Comparison of ENCODE assay signal across 22 cellular contexts in the genomic region with DNA sequence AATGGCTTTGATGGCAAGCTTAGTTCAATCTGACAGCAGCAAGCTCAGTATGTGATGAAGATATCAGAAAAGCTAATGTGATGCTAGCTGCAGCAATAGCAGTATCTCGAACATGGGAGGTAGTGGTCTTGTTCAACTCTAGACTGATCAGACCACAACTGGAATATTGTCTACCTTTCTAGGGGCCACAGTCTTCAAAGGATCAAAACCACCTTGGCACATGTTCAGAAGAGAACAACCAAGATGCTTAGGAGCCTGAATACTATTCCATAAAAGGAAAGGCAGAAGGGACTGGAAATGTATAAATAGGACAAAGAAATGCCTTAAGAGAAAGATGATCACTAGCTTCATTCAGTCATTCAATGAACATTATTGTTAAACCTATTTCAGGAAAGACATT. TPM values are rescaled to one million over a fixed set of nuclear protein-coding genes. Genes with fewer than 3 reads are reported as not detected.
DNase-seq lines count a peak whose midpoint lies in the region; TF ChIP-seq lines count a peak whose summit lies in the region.
"Had no signal": no experiment of that assay in that cellular context is flagged by ENCODE, and none has a peak within 500 bp of the region (broad histone marks: within the 10 kb centered on the region; RNA-seq: fewer than 3 reads in every experiment).

No MANE protein-coding gene starts in this region.

- peak overlapping the region; percentile 19 for H3K27ac ChIP-seq in stomach smooth muscle (ENCODE audit: low read length)
- no peak overlapping the region for H3K27ac ChIP-seq in PC-9
- H3K27ac ChIP-seq: BLaER1, cardiac muscle cell, pancreas, SJCRH30 had no signal

- POLR2A ChIA-PET in PC-9 (lab: Charles Lee; ENCODE audit: unreplicated experiment): interaction anchor here (0.7 kb wide), 1 partner anchor 266 kb away, joined by 3 read pairs; no protein-coding TSS in a partner anchor

- H3K9me3 ChIP-seq in stomach smooth muscle (ENCODE audit: control insufficient read depth in 2 of 2, low read length in 2 of 2): no peaks in the 10 kb centered on the region
- H3K9me3 ChIP-seq in PC-9 (ENCODE audit: insufficient read depth, low read depth): no peaks in the 10 kb centered on the region
- H3K9me3 ChIP-seq: BLaER1, HAP-1, heart left ventricle, pancreas, SJCRH30 had no signal

- no peaks in the 10 kb centered on the region for H3F3A ChIP-seq in PC-9 (ENCODE audit: insufficient read depth, low read depth)

- no peaks in the 10 kb centered on the region for H4K20me1 ChIP-seq in PC-9 (ENCODE audit: insufficient read depth)
- H4K20me1 ChIP-seq: BLaER1 had no signal

- intact Hi-C loops in PC-9 (cut with micrococcal nuclease; ENCODE audit: unreplicated experiment): no loop called here

- H3K79me2 ChIP-seq in PC-9 (ENCODE audit: low read depth): no peaks in the 10 kb centered on the region

- no peaks in the 10 kb centered on the region for H3K9me2 ChIP-seq in PC-9 (ENCODE audit: insufficient read depth)

- H3K4me2 ChIP-seq in PC-9: no peak overlapping the region
- H3K4me2 ChIP-seq: BLaER1 had no signal

- in situ Hi-C loops in G401 (cut with HindIII; ENCODE audit: low sequenced_read_pairs): no loop called here

- H3K4me1 ChIP-seq in stomach smooth muscle (ENCODE audit: control insufficient read depth, insufficient read depth, low read length): no peaks in the 10 kb centered on the region
- H3K4me1 ChIP-seq in PC-9 (replicated peaks; ENCODE audit: insufficient read depth): no peaks in the 10 kb centered on the region
- H3K4me1 ChIP-seq: HAP-1 had no signal

- DNase-seq in G401 (ENCODE audit: low spot score): peak; percentile 66
- peak; percentile 61 for DNase-seq in cerebellar cortex (ENCODE audit: low spot score)
- DNase-seq in medulla oblongata (ENCODE audit: extremely low spot score): peak; percentile 44
- no peak for DNase-seq in PC-9
- DNase-seq in NCI-H524 (lab: John Stamatoyannopoulos, UW): no peak
- no peak for DNase-seq in activated CD4-positive, alpha-beta T cell treated with anti-CD3 and anti-CD28 coated beads, Interleukin-2, amount 50 U/mL, for 48 hours
- DNase-seq in NCI-H82 treated with DMSO at 0.1 percent for 48 hours (lab: John Stamatoyannopoulos, UW; ENCODE audit: unreplicated experiment): no peak
- DNase-seq: ACHN; activated naive CD4-positive, alpha-beta T cell; activated T-cell treated with anti-CD3 and anti-CD28 coated beads, Interleukin-2, amount 50 U/mL, for 4 hours; amniotic stem cell; Calu3; heart left ventricle; mammary epithelial cell; NCI-H1694; NCI-H510A; pancreas; SJCRH30 had no signal

- no peak overlapping the region for H2AFZ ChIP-seq in PC-9

- H3K36me3 ChIP-seq in stomach smooth muscle (ENCODE audit: control insufficient read depth in 2 of 2, insufficient read depth in 2 of 2, low read length in 2 of 2): no peaks in the 10 kb centered on the region
- no peaks in the 10 kb centered on the region for H3K36me3 ChIP-seq in PC-9 (ENCODE audit: low read depth)
- H3K36me3 ChIP-seq: BLaER1, cardiac muscle cell, HAP-1, heart left ventricle, pancreas, SJCRH30 had no signal

- no peak for TF ChIP-seq CTCF in PC-9 (conservative IDR thresholded peaks at IDR 0.05)

- no TSS peak for BruUV-seq in PC-9 (replicated peaks; lab: Mats Ljungman, UMichigan)

- H3K9ac ChIP-seq in stomach smooth muscle (ENCODE audit: low read length in 2 of 2): peak overlapping the region; percentile 37 to 83
- H3K9ac ChIP-seq: BLaER1 had no signal

- no peaks in the 10 kb centered on the region for H3K27me3 ChIP-seq in stomach smooth muscle (ENCODE audit: control insufficient read depth in 1 of 2, insufficient read depth in 2 of 2, low read length in 2 of 2)
- H3K27me3 ChIP-seq in PC-9 (ENCODE audit: insufficient read depth, low read depth): peaks cover 72% of the 10 kb centered on the region
- H3K27me3 ChIP-seq: SJCRH30 had no signal

- CTCF ChIA-PET in PC-9 (lab: Charles Lee): interaction anchor here (0.7 kb wide), 1 partner anchor 41 kb away, joined by 4 read pairs; no protein-coding TSS in a partner anchor

- H3K4me3 ChIP-seq in stomach smooth muscle (ENCODE audit: low read length in 2 of 2) (peak overlapping the region; percentile 85 to 87), PC-9 (no peak overlapping the region)
- H3K4me3 ChIP-seq: BLaER1, cardiac muscle cell, HAP-1, pancreas had no signal

RNA-seq across cellular contexts. Expression of a gene that starts 2.3 kb away (rescaled TPM):
- 0.06 TPM in 1 of 2 replicates, not detected in the other for total RNA-seq in G401 (2014; rRNA removed; shearing (Covaris generic))
- total RNA-seq in PC-9 (2021): not detected in 2 replicates

Comparison
In these comparisons a context has a peak if more than half of its experiments do, and no peak if none do; other contexts are left out.
1. DNase-seq: peak in G401 (single experiment), cerebellar cortex (single experiment) and medulla oblongata (single experiment); none in PC-9 (0 of 2), NCI-H524 (0 of 2), activated CD4-positive, alpha-beta T cell treated with anti-CD3 and anti-CD28 coated beads, Interleukin-2, amount 50 U/mL, for 48 hours (0 of 2) and NCI-H82 treated with DMSO at 0.1 percent for 48 hours (single experiment).